In genomic region chr16:85621698-85622433, GRCh38 we compare ENCODE assay signal across 1 cellular context.
TF ChIP-seq lines count a peak whose summit lies in the region.

No MANE protein-coding gene starts in this region.

TF ChIP-seq in HepG2, 621 proteins besides CTCF, POLR2A, EP300 and RAD21 (continued from another document and continues in another):
- TF ChIP-seq ZNF280D (CRISPR knock-in tag; IDR thresholded peaks at IDR 0.05) (no peak), ZNF563 (CRISPR knock-in tag; IDR thresholded peaks at IDR 0.05) (no peak), FOXO4 (CRISPR knock-in tag; conservative IDR thresholded peaks at IDR 0.05) (no peak), MXI1 (IDR thresholded peaks at IDR 0.05; ENCODE audit: borderline replicate concordance, low read depth, low read length) (peak; percentile 87; the same call in 2 of the 3 replicates), ZNF512B (CRISPR knock-in tag; IDR thresholded peaks at IDR 0.05; ENCODE audit: borderline replicate concordance) (no peak), ZNF292 (CRISPR knock-in tag; IDR thresholded peaks at IDR 0.05; ENCODE audit: borderline replicate concordance, low read depth) (peak; percentile 20; the same call in 1 of the 2 replicates), CERS6 (CRISPR knock-in tag; IDR thresholded peaks at IDR 0.05) (no peak), ZNF577 (CRISPR knock-in tag; IDR thresholded peaks at IDR 0.05; ENCODE audit: borderline replicate concordance, low read depth) (no peak), FOXA3 (CRISPR knock-in tag; IDR thresholded peaks at IDR 0.05) (peak; percentile 65), FOXP4 (CRISPR knock-in tag; IDR thresholded peaks at IDR 0.05) (peak; percentile 41; the same call in 1 of the 2 replicates), KDM1A (CRISPR knock-in tag; IDR thresholded peaks at IDR 0.05) (no peak), ZBTB10 (CRISPR knock-in tag; IDR thresholded peaks at IDR 0.05; ENCODE audit: borderline replicate concordance) (no peak; the same call in 1 of the 2 replicates), GTF2F1 (IDR thresholded peaks at IDR 0.05; ENCODE audit: low read length) (no peak), CBX5 (CRISPR knock-in tag; IDR thresholded peaks at IDR 0.05; ENCODE audit: borderline replicate concordance) (no peak), TOE1 (CRISPR knock-in tag; IDR thresholded peaks at IDR 0.05) (no peak), SOX6 (IDR thresholded peaks at IDR 0.05) (no peak), SOX6 (CRISPR knock-in tag; IDR thresholded peaks at IDR 0.05) (peak; percentile 35; the same call in 1 of the 2 replicates), SUZ12 (IDR thresholded peaks at IDR 0.05; ENCODE audit: low read depth, low read length) (no peak), ZNF605 (CRISPR knock-in tag; IDR thresholded peaks at IDR 0.05) (no peak; the same call in 1 of the 2 replicates), ASH2L (IDR thresholded peaks at IDR 0.05; ENCODE audit: insufficient read length, low read depth, low read length) (peak; percentile 50), SP5 (CRISPR knock-in tag; IDR thresholded peaks at IDR 0.05; ENCODE audit: borderline replicate concordance, low read depth) (peak; percentile 65; the same call in 1 of the 2 replicates), PREB (CRISPR knock-in tag; IDR thresholded peaks at IDR 0.05) (no peak), PPARG (CRISPR knock-in tag; conservative IDR thresholded peaks at IDR 0.05) (peak; percentile 44; the same call in 1 of the 2 replicates), NFYB (CRISPR knock-in tag; IDR thresholded peaks at IDR 0.05) (no peak), NR2F6 (IDR thresholded peaks at IDR 0.05) (no peak), NR2F6 (CRISPR knock-in tag; IDR thresholded peaks at IDR 0.05) (peak; percentile 46; the same call in 1 of the 2 replicates), ETV5 (CRISPR knock-in tag; IDR thresholded peaks at IDR 0.05; ENCODE audit: borderline replicate concordance) (peak; percentile 77; the same call in 1 of the 2 replicates), U2AF1 (optimal IDR thresholded peaks at IDR 0.05; ENCODE audit: low read depth, low read length) (no peak), CEBPZ (IDR thresholded peaks at IDR 0.05; ENCODE audit: low read length) (no peak), IRX3 (CRISPR knock-in tag; IDR thresholded peaks at IDR 0.05; ENCODE audit: borderline replicate concordance, low read depth) (0 out of 2 replicates have a peak, but pooled peaks have one; percentile 42), TAF1 (CRISPR knock-in tag; IDR thresholded peaks at IDR 0.05) (no peak; the same call in 1 of the 2 replicates), RORA (CRISPR knock-in tag; IDR thresholded peaks at IDR 0.05) (no peak), ZSCAN9 (CRISPR knock-in tag; IDR thresholded peaks at IDR 0.05; ENCODE audit: borderline replicate concordance) (peak; percentile 89; the same call in 1 of the 2 replicates), KMT2A (CRISPR knock-in tag; IDR thresholded peaks at IDR 0.05) (no peak), MAFF (IDR thresholded peaks at IDR 0.05; ENCODE audit: low read depth, low read length) (no peak)
